1 cellular context compared by ENCODE assay signal in genomic region chr20:4972506-4973251, GRCh38.
TF ChIP-seq lines count a peak whose summit lies in the region.

No MANE protein-coding gene starts in this region.

TF ChIP-seq in SK-N-SH treated with all-trans-retinoic acid at 6 μM for 48 hours, 23 proteins besides CTCF, POLR2A, EP300 and RAD21 (continued from another document):
- TF ChIP-seq PATZ1 (CRISPR knock-in tag; IDR thresholded peaks at IDR 0.05; ENCODE audit: borderline replicate concordance): no peak
- TF ChIP-seq PPARA (CRISPR knock-in tag; IDR thresholded peaks at IDR 0.05; ENCODE audit: borderline replicate concordance): no peak
